Comparison of ENCODE assay signal across 8 cellular contexts in the genomic region with DNA sequence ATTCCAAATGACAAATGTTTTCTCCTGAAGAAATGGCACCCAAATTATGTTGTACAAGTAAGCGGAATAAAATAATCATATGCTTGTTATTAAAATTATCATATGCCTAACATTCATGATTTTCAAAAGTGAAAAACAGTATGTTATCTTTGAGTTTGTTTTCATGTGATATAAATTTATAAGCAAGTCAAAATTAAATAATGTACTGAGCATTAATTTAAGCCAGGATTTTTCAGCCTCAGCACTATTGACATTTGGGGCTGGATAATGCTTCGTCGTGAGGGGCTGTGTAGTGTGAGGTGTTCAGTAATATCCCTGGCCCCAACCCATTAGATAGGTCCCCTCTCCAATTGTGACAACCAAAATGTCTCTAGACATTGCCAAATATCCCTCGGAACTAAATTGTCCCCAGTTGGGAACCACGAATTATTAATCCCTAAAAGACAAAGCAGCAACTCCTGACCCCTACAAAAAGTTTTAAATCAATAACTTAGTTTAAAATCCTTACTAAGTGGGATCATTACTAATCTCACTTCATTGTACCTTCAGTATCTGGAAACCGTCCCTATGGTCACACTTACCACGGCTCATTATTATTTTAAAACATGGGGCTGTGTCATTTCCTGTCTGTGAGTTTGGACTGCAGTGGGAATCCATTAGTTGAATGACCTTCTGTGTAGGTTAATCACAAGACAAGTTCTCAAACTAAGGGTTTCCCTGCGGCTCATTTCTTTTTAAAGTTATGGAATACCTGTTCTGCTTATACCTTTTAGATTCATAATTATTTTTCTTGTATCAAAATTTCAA. TPM values are rescaled to one million over a fixed set of nuclear protein-coding genes. Genes with fewer than 3 reads are reported as not detected.
A peak's percentile ranks its signal among the peaks of the same experiment; 100 is the strongest.
DNase-seq lines count a peak whose midpoint lies in the region; ATAC-seq and TF ChIP-seq lines count a peak whose summit lies in the region.

No MANE protein-coding gene starts in this region.

- POLR2A ChIA-PET in SK-N-SH (lab: Yijun Ruan, JAX): interaction anchor here (0.7 to 3.2 kb wide), 4 partner anchors 30 to 118 kb away, joined by 3 to 30 read pairs (median 6); a partner anchor contains a TSS

- CTCF ChIA-PET in SK-N-SH (lab: Yijun Ruan, JAX): interaction anchor here (1.0 to 2.4 kb wide), 4 partner anchors 29 to 118 kb away, joined by 3 to 8 read pairs (median 6); a partner anchor contains a TSS

- peak; percentile 33 for ATAC-seq in GM18867 (IDR thresholded peaks at IDR 0.05; ENCODE audit: unreplicated experiment)
- peak; percentile 25 to 60 (median 48) for ATAC-seq in psoas muscle
- no peak for ATAC-seq in HG03025 (IDR thresholded peaks at IDR 0.05; ENCODE audit: low FRiP score, unreplicated experiment)

- peak overlapping the region; percentile 99 for H2AFZ ChIP-seq in SK-N-SH (ENCODE audit: low read depth)

- peak overlapping the region; percentile 84 for H3K4me3 ChIP-seq in BE2C (ENCODE audit: low read depth, low read length)
- H3K4me3 ChIP-seq in SK-N-SH (ENCODE audit: low read depth in 2 of 2, low read length in 1 of 2): peak overlapping the region; percentile 82 to 87
- peak overlapping the region; percentile 89 for H3K4me3 ChIP-seq in psoas muscle

- peaks cover 4% of the 10 kb centered on the region for H3F3A ChIP-seq in SK-N-SH (replicated peaks; ENCODE audit: insufficient read depth)

- H3K9me3 ChIP-seq in BE2C: no peaks in the 10 kb centered on the region
- no peaks in the 10 kb centered on the region for H3K9me3 ChIP-seq in SK-N-SH
- no peaks in the 10 kb centered on the region for H3K9me3 ChIP-seq in psoas muscle

- peaks cover 41% of the 10 kb centered on the region for H3K79me2 ChIP-seq in SK-N-SH (ENCODE audit: insufficient read depth)

- H3K36me3 ChIP-seq in BE2C (no peaks in the 10 kb centered on the region), SK-N-SH (replicated peaks in 1 of 2; ENCODE audit: control insufficient read depth in 1 of 2, insufficient read depth in 2 of 2, low read length in 1 of 2) (no peaks in the 10 kb centered on the region), psoas muscle (ENCODE audit: insufficient read depth in 1 of 2, low read depth in 1 of 2) (no peaks in the 10 kb centered on the region)

- H3K27me3 ChIP-seq in BE2C (no peaks in the 10 kb centered on the region), SK-N-SH (ENCODE audit: insufficient read depth) (no peaks in the 10 kb centered on the region), psoas muscle (ENCODE audit: insufficient read depth in 3 of 3, low read length in 2 of 3) (no peaks in the 10 kb centered on the region)

- DNase-seq in BE2C (no peak), HT-29 (ENCODE audit: low spot score) (peak; percentile 46), SK-N-SH (peak; percentile 43), fibroblast of gingiva (ENCODE audit: low read depth) (peak; percentile 5), psoas muscle (no peak), globus pallidus (ENCODE audit: low spot score) (no peak)

- H3K9me2 ChIP-seq in SK-N-SH: no peaks in the 10 kb centered on the region

- WGBS in SK-N-SH (ENCODE audit: low lambda C conversion rate): 53% methylated on average over 8 of the region's 8 CpGs
- 21 to 31% (median 23%) methylated on average over 8 of the region's 8 CpGs for WGBS in psoas muscle, 3 donors

- H3K4me1 ChIP-seq in BE2C (no peaks in the 10 kb centered on the region; the same call in 1 of the 2 replicates), SK-N-SH (ENCODE audit: control insufficient read depth in 1 of 2, insufficient read depth in 2 of 2, low read depth in 1 of 2, low read length in 1 of 2) (peaks cover 5 to 15% of the 10 kb centered on the region in 2 experiments; a peak in 2 of 4 replicates), psoas muscle (peaks cover 40% of the 10 kb centered on the region)

- intact Hi-C loops in psoas muscle (cut with DNase I): loop anchor here in 1 of 2 donors (2.0 kb wide), 1 partner anchor 45 kb away; a partner anchor contains a TSS

- H3K4me2 ChIP-seq in SK-N-SH: peak overlapping the region; percentile 93

- TF ChIP-seq RAD21 in SK-N-SH (IDR thresholded peaks at IDR 0.05; ENCODE audit: low read length): no peak

- TF ChIP-seq CTCF in BE2C (IDR thresholded peaks at IDR 0.05; ENCODE audit: low read depth, low read length): no peak
- TF ChIP-seq CTCF in SK-N-SH (IDR thresholded peaks at IDR 0.05): no peak
- no peak for TF ChIP-seq CTCF in psoas muscle (IDR thresholded peaks at IDR 0.05)

- peak overlapping the region; percentile 71 to 95 for H3K27ac ChIP-seq in SK-N-SH (ENCODE audit: low read depth in 2 of 2, low read length in 1 of 2)
- H3K27ac ChIP-seq in psoas muscle: peak overlapping the region; percentile 98

- TF ChIP-seq EP300 in SK-N-SH (IDR thresholded peaks at IDR 0.05; ENCODE audit: borderline replicate concordance in 1 of 2, low read depth in 1 of 2, low read length in 1 of 2): no peak

- no peaks in the 10 kb centered on the region for H4K20me1 ChIP-seq in SK-N-SH (ENCODE audit: insufficient read depth)

- peak overlapping the region; percentile 93 for H3K9ac ChIP-seq in SK-N-SH

TF ChIP-seq in SK-N-SH, 30 proteins besides CTCF, POLR2A, EP300 and RAD21:
- peak; percentile 11; the same call in 1 of the 2 replicates for TF ChIP-seq ELF1 (IDR thresholded peaks at IDR 0.05)
- TF ChIP-seq YY1 (IDR thresholded peaks at IDR 0.05; ENCODE audit: low read depth): no peak

RNA-seq across cellular contexts. Expression of a gene that starts 1.3 kb away (rescaled TPM):
- polyA plus RNA-seq in BE2C (2012; ENCODE audit: insufficient read depth, insufficient read length, low read depth): 31.4 TPM
- total RNA-seq in HT-29 (2014; rRNA removed; shearing (Covaris generic)): 17.5 and 21.0 TPM in 2 replicates
- polyA plus RNA-seq in SK-N-SH (2012; rRNA removed) (21.9 and 29.0 TPM in 2 replicates), psoas muscle (100 to 1,000 TPM; 108 to 171 (median 123) TPM)
- polyA plus RNA-seq in SK-N-SH (2012; cell fraction: cytosol; rRNA removed): 22.5 and 23.0 TPM in 2 replicates
- polyA plus RNA-seq in SK-N-SH (2012; cell fraction: nucleus; rRNA removed): 23.1 and 37.0 TPM in 2 replicates
- total RNA-seq in psoas muscle: 100 to 1,000 TPM; 216 to 442 (median 312) TPM

RNA-seq across cellular contexts. Expression of a gene that starts 44.8 kb away (rescaled TPM):
- polyA plus RNA-seq in BE2C (2012; ENCODE audit: insufficient read depth, insufficient read length, low read depth): 58.3 TPM
- 77.0 and 92.9 TPM in 2 replicates for total RNA-seq in HT-29 (2014; rRNA removed; shearing (Covaris generic))
- polyA plus RNA-seq in SK-N-SH (2012; rRNA removed): 70.0 and 98.5 TPM in 2 replicates
- 103 and 105 TPM in 2 replicates for polyA plus RNA-seq in SK-N-SH (2012; cell fraction: cytosol; rRNA removed)
- 16.1 and 39.0 TPM in 2 replicates for polyA plus RNA-seq in SK-N-SH (2012; cell fraction: nucleus; rRNA removed)
- total RNA-seq in psoas muscle: 100 to 1,000 TPM; 125 to 143 (median 142) TPM
- 100 to 1,000 TPM in 2 of 3 donors, 10 to 100 TPM in 1; 99.6 to 202 (median 123) TPM for polyA plus RNA-seq in psoas muscle

Comparison
In these comparisons a context has a peak if more than half of its experiments do, and no peak if none do; other contexts are left out.
1. DNase-seq: peak in HT-29 (single experiment), SK-N-SH (single experiment) and fibroblast of gingiva (single experiment); none in BE2C (single experiment), psoas muscle (0 of 2) and globus pallidus (single experiment).
2. Peak in every context shown above with its lines, with median percentiles within 50 percentile points of each other: H3K4me3 ChIP-seq.